In genomic region chr19:57583521-57584416, GRCh38 we compare ENCODE assay signal across 8 cellular contexts. TPM values are rescaled to one million over a fixed set of nuclear protein-coding genes. Genes with fewer than 3 reads are reported as not detected.
DNase-seq lines count a peak whose midpoint lies in the region; ATAC-seq and TF ChIP-seq lines count a peak whose summit lies in the region.

TSS of gene ZIK1 (plus strand) at chr19:57584145. CDS start at chr19:57584357, 212 bp downstream.

- peak within 1 kb of the TSS; percentile 92 for H3K4me3 Mint-ChIP-seq in natural killer cell
- peak within 1 kb of the TSS; percentile 82 for H3K4me3 Mint-ChIP-seq in stimulated activated effector memory CD8-positive, alpha-beta T cell treated with anti-CD3 and anti-CD28 coated beads, Interleukin-12 subunit alpha, Interleukin-12 subunit beta, amount 100 ng/mL, for 72 hours

- peak; percentile 80 for ATAC-seq in GM18505 (IDR thresholded peaks at IDR 0.05; ENCODE audit: unreplicated experiment)
- ATAC-seq in HG03095 (IDR thresholded peaks at IDR 0.05; ENCODE audit: unreplicated experiment) = peak; percentile 75
- ATAC-seq in natural killer cell = peak; percentile 90 to 94 (median 91)
- peak; percentile 88 for ATAC-seq in stimulated activated effector memory CD8-positive, alpha-beta T cell treated with anti-CD3 and anti-CD28 coated beads, Interleukin-12 subunit alpha, Interleukin-12 subunit beta, amount 100 ng/mL, for 72 hours

- no peaks in the 10 kb centered on the region for H3K27me3 Mint-ChIP-seq in natural killer cell (ENCODE audit: low read depth in 2 of 2)

- H3K4me1 Mint-ChIP-seq in natural killer cell = peaks cover 16 to 27% of the 10 kb centered on the region in 2 donors
- peaks cover 13% of the 10 kb centered on the region for H3K4me1 Mint-ChIP-seq in stimulated activated effector memory CD8-positive, alpha-beta T cell treated with anti-CD3 and anti-CD28 coated beads, Interleukin-12 subunit alpha, Interleukin-12 subunit beta, amount 100 ng/mL, for 72 hours

- H3K36me3 Mint-ChIP-seq in natural killer cell = peaks cover 39% of the 10 kb centered on the region
- peaks cover 6% of the 10 kb centered on the region for H3K36me3 Mint-ChIP-seq in stimulated activated effector memory CD8-positive, alpha-beta T cell treated with anti-CD3 and anti-CD28 coated beads, Interleukin-12 subunit alpha, Interleukin-12 subunit beta, amount 100 ng/mL, for 72 hours

- DNase-seq in OCI-M1 (lab: John Stamatoyannopoulos, UW) (peak; percentile 99), fibroblast of villous mesenchyme (ENCODE audit: low read depth) (peak; percentile 91), natural killer cell (peak; percentile 79), GOT3 (lab: John Stamatoyannopoulos, UW) (no peak)
- peak; percentile 94 for DNase-seq in activated effector memory CD4-positive, alpha-beta T cell treated with anti-CD3 and anti-CD28 coated beads, Interleukin-2, amount 50 U/mL, for 16 hours
- DNase-seq in stimulated activated effector memory CD8-positive, alpha-beta T cell treated with anti-CD3 and anti-CD28 coated beads, Interleukin-12 subunit alpha, Interleukin-12 subunit beta, amount 100 ng/mL, for 72 hours (ENCODE audit: low spot score in 2 of 2) = peak; percentile 36 to 75

- intact Hi-C loops in natural killer cell (cut with micrococcal nuclease) = loop anchor here (1.0 kb wide), 2 partner anchors 16 to 31 kb away; partner anchors contain the start of genes ZNF134 and ZNF530

- TF ChIP-seq CTCF in fibroblast of villous mesenchyme (IDR thresholded peaks at IDR 0.05; ENCODE audit: insufficient read depth, low read depth, low read length) = no peak
- no peak for TF ChIP-seq CTCF in natural killer cell (IDR thresholded peaks at IDR 0.05)

- H3K4me3 ChIP-seq in fibroblast of villous mesenchyme (ENCODE audit: low read depth, low read length) = peak within 1 kb of the TSS; percentile 71

- TF ChIP-seq POLR2A in GM18505 (IDR thresholded peaks at IDR 0.05; ENCODE audit: borderline replicate concordance, extremely low read depth, insufficient read depth, insufficient read length) = peak; percentile 54

- peak within 1 kb of the TSS; percentile 72 to 88 for H3K27ac Mint-ChIP-seq in natural killer cell
- peak within 1 kb of the TSS; percentile 76 for H3K27ac Mint-ChIP-seq in stimulated activated effector memory CD8-positive, alpha-beta T cell treated with anti-CD3 and anti-CD28 coated beads, Interleukin-12 subunit alpha, Interleukin-12 subunit beta, amount 100 ng/mL, for 72 hours

- peaks cover 12 to 30% of the 10 kb centered on the region in 2 donors for H3K9me3 Mint-ChIP-seq in natural killer cell
- peaks cover 26% of the 10 kb centered on the region for H3K9me3 Mint-ChIP-seq in stimulated activated effector memory CD8-positive, alpha-beta T cell treated with anti-CD3 and anti-CD28 coated beads, Interleukin-12 subunit alpha, Interleukin-12 subunit beta, amount 100 ng/mL, for 72 hours

RNA-seq across cellular contexts. Expression of gene ZIK1, which starts in this region (rescaled TPM):
- total RNA-seq in fibroblast of villous mesenchyme = 11.3 and 12.1 TPM in 2 replicates
- total RNA-seq in natural killer cell = 1 to 10 TPM; 2.7 to 8.2 (median 6.5) TPM
